In the genomic region with DNA sequence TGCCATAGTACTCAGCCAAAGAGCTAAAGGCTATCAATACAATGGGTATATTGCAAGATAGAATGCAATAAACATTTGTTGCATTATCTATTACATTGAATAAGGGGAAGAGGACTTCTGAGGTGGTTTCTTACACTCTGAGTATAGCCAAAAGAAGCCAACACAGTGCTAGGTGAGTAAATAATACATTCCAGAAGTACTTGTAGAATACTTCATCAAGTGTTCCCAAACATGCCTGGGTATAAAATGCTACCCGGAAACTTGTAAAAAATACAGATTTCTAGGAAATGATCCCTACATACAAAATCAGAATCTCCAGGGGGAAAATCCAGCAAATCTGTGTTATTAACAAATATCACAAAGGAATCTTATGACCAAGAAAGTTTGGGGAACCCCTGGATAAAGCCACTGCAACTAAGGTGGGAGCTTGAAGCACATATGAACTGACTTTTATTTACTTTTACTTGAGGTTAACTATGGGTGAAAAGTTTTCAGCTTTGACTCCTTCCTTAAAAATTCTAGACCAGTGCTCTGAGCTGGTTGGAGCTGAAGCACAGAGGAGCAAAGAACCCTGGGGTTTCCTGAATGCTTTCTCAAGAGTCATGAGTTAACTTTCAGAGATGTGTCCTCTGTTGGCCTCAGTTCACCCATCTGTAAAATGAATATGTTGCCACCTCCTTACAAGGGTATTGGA, we compare ENCODE assay signal across 34 cellular contexts.
"Had no signal": no experiment of that assay in that cellular context is flagged by ENCODE, and none has a peak within 500 bp of the region (broad histone marks: within the 10 kb centered on the region; RNA-seq: fewer than 3 reads in every experiment).

No MANE protein-coding gene starts in this region.

- H3K36me3 ChIP-seq: MG63 had no signal

- H3K4me3 ChIP-seq: MG63 had no signal

- H3K9ac ChIP-seq: KMS-11 had no signal

- H3K9me3 ChIP-seq: MG63 had no signal

- DNase-seq: Karpas-422, Kasumi-1, MG63, MM.1S, MV-4-11, NCI-H1048, NCI-H1092, NCI-H1092 treated with DMSO at 0.1 percent for 48 hours, NCI-H1105, NCI-H1105 treated with DMSO at 0.1 percent for 48 hours, NCI-H1417, NCI-H1417 treated with DMSO at 0.1 percent for 48 hours, NCI-H1436, NCI-H1436 treated with DMSO at 0.1 percent for 48 hours, NCI-H146, NCI-H1694, NCI-H1694 treated with DMSO at 0.1 percent for 48 hours, NCI-H187, NCI-H187 treated with DMSO at 0.1 percent for 48 hours, NCI-H1930, NCI-H2029, NCI-H2029 treated with DMSO at 0.1 percent for 48 hours, NCI-H2081, NCI-H2081 treated with DMSO at 0.1 percent for 48 hours, NCI-H2107, NCI-H2171, NCI-H2171 treated with DMSO at 0.1 percent for 48 hours, NCI-H2227 treated with DMSO at 0.1 percent for 48 hours, NCI-H226, NCI-H345, NCI-H446, NCI-H446 treated with DMSO at 0.1 percent for 48 hours, NCI-H510A had no signal

- H3K27me3 ChIP-seq: MG63 had no signal

- H3K27ac ChIP-seq: KMS-11 had no signal
